In genomic region chr14:99255621-99256482, GRCh38 we compare ENCODE assay signal across 18 cellular contexts. TPM values are rescaled to one million over a fixed set of nuclear protein-coding genes. Genes with fewer than 3 reads are reported as not detected.
A peak's percentile ranks its signal among the peaks of the same experiment; 100 is the strongest.
DNase-seq lines count a peak whose midpoint lies in the region; ATAC-seq and TF ChIP-seq lines count a peak whose summit lies in the region.
"Had no signal": no experiment of that assay in that cellular context is flagged by ENCODE, and none has a peak within 500 bp of the region (broad histone marks: within the 10 kb centered on the region; RNA-seq: fewer than 3 reads in every experiment).

No MANE protein-coding gene starts in this region.

- H3K4me1 Mint-ChIP-seq in activated CD4-positive, alpha-beta memory T cell treated with anti-CD3 and anti-CD28 coated beads for 36 hours (ENCODE audit: low read depth), result peaks cover 90% of the 10 kb centered on the region
- peaks cover 95% of the 10 kb centered on the region for H3K4me1 Mint-ChIP-seq in activated naive CD4-positive, alpha-beta T cell treated with anti-CD3 and anti-CD28 coated beads, Interleukin-2, amount 50 U/mL, for 24 hours
- H3K4me1 Mint-ChIP-seq in naive thymus-derived CD8-positive, alpha-beta T cell, result peaks cover 41 to 97% (median 92%) of the 10 kb centered on the region in 4 donors
- H3K4me1 Mint-ChIP-seq: B cell, naive B cell had no signal

- H3K36me3 Mint-ChIP-seq in activated CD4-positive, alpha-beta memory T cell treated with anti-CD3 and anti-CD28 coated beads for 36 hours, result peaks cover 74% of the 10 kb centered on the region
- peaks cover 5% of the 10 kb centered on the region for H3K36me3 Mint-ChIP-seq in activated naive CD4-positive, alpha-beta T cell treated with anti-CD3 and anti-CD28 coated beads, Interleukin-2, amount 50 U/mL, for 24 hours
- peaks cover 8 to 94% (median 53%) of the 10 kb centered on the region in 3 donors for H3K36me3 Mint-ChIP-seq in naive thymus-derived CD8-positive, alpha-beta T cell
- H3K36me3 Mint-ChIP-seq: naive B cell had no signal

- H3K36me3 ChIP-seq in HEK293 (ENCODE audit: control insufficient read depth in 2 of 2, insufficient read depth in 1 of 2, low read length in 2 of 2), result peaks cover 0 to 11% of the 10 kb centered on the region in 2 experiments; a peak in 1 of 3 replicates
- H3K36me3 ChIP-seq: breast epithelium, heart right ventricle had no signal

- peak; percentile 28 for DNase-seq in activated CD4-positive, alpha-beta memory T cell treated with anti-CD3 and anti-CD28 coated beads for 36 hours
- DNase-seq in naive thymus-derived CD8-positive, alpha-beta T cell, result peak in 3 of 10 donors; percentile 28 to 65 (median 37)
- DNase-seq in cerebellar cortex (ENCODE audit: low spot score) (no peak), left colon (no peak)
- DNase-seq: activated CD4-positive, CD25-positive, alpha-beta regulatory T cell; heart right ventricle; islet precursor cell; naive B cell; NCI-H526; OCI-M1; SIG-M5; trophoblast cell had no signal

- H3K27ac Mint-ChIP-seq in activated CD4-positive, alpha-beta memory T cell treated with anti-CD3 and anti-CD28 coated beads for 36 hours, result peak overlapping the region; percentile 100
- H3K27ac Mint-ChIP-seq in activated naive CD4-positive, alpha-beta T cell treated with anti-CD3 and anti-CD28 coated beads, Interleukin-2, amount 50 U/mL, for 24 hours, result peak overlapping the region; percentile 98
- H3K27ac Mint-ChIP-seq in naive thymus-derived CD8-positive, alpha-beta T cell, result peak overlapping the region; percentile 99 to 100 (median 100)
- H3K27ac Mint-ChIP-seq: B cell had no signal

- ATAC-seq in naive thymus-derived CD8-positive, alpha-beta T cell, result no peak
- ATAC-seq in HG03097 (IDR thresholded peaks at IDR 0.05; ENCODE audit: low FRiP score, unreplicated experiment) (no peak), GM18907 (IDR thresholded peaks at IDR 0.05; ENCODE audit: unreplicated experiment) (no peak), left colon (no peak)
- ATAC-seq: heart right ventricle had no signal

- CTCF ChIA-PET in HEK293 (lab: Yijun Ruan, JAX), result interaction anchor here (0.6 to 0.7 kb wide), 2 partner anchors 21 to 56 kb away, joined by 3 to 4 read pairs; no protein-coding TSS in a partner anchor
- CTCF ChIA-PET in activated CD4-positive, alpha-beta memory T cell treated with anti-CD3 and anti-CD28 coated beads for 36 hours (lab: Charles Lee), result interaction anchor here (1.0 to 1.6 kb wide), 5 partner anchors 11 to 67 kb away, joined by 3 to 5 read pairs (median 3); no protein-coding TSS in a partner anchor

- H3K27me3 Mint-ChIP-seq in activated CD4-positive, alpha-beta memory T cell treated with anti-CD3 and anti-CD28 coated beads for 36 hours, result no peaks in the 10 kb centered on the region
- H3K27me3 Mint-ChIP-seq in activated naive CD4-positive, alpha-beta T cell treated with anti-CD3 and anti-CD28 coated beads, Interleukin-2, amount 50 U/mL, for 24 hours, result no peaks in the 10 kb centered on the region
- H3K27me3 Mint-ChIP-seq in naive thymus-derived CD8-positive, alpha-beta T cell, result no peaks in the 10 kb centered on the region

- no peak overlapping the region; the same call in 1 of the 2 replicates for H3K27ac ChIP-seq in HEK293 (ENCODE audit: extremely low read depth, low read depth, low read length)

- peak overlapping the region; percentile 96 for H3K4me3 Mint-ChIP-seq in activated CD4-positive, alpha-beta memory T cell treated with anti-CD3 and anti-CD28 coated beads for 36 hours
- H3K4me3 Mint-ChIP-seq in activated naive CD4-positive, alpha-beta T cell treated with anti-CD3 and anti-CD28 coated beads, Interleukin-2, amount 50 U/mL, for 24 hours, result peak overlapping the region; percentile 64
- H3K4me3 Mint-ChIP-seq in naive thymus-derived CD8-positive, alpha-beta T cell, result peak overlapping the region; percentile 88 to 100 (median 98)
- H3K4me3 Mint-ChIP-seq: B cell, naive B cell had no signal

- H3K9me3 Mint-ChIP-seq in activated CD4-positive, alpha-beta memory T cell treated with anti-CD3 and anti-CD28 coated beads for 36 hours, result no peaks in the 10 kb centered on the region
- H3K9me3 Mint-ChIP-seq in activated naive CD4-positive, alpha-beta T cell treated with anti-CD3 and anti-CD28 coated beads, Interleukin-2, amount 50 U/mL, for 24 hours, result no peaks in the 10 kb centered on the region
- no peaks in the 10 kb centered on the region for H3K9me3 Mint-ChIP-seq in naive thymus-derived CD8-positive, alpha-beta T cell

- H3K4me3 ChIP-seq in HEK293 (ENCODE audit: low read depth, low read length), result no peak overlapping the region
- H3K4me3 ChIP-seq: breast epithelium, heart right ventricle had no signal

- H3K4me1 ChIP-seq in HEK293 (ENCODE audit: control insufficient read depth, insufficient read depth, low read length), result peaks cover 47% of the 10 kb centered on the region
- H3K4me1 ChIP-seq: breast epithelium, heart right ventricle had no signal

- no peak for TF ChIP-seq CTCF in HEK293 (tag by site-specific recombination; IDR thresholded peaks at IDR 0.05)

- POLR2A ChIA-PET in HEK293 (lab: Yijun Ruan, JAX), result interaction anchor here (0.6 kb wide), 1 partner anchor 95 kb away, joined by 7 read pairs; no protein-coding TSS in a partner anchor
- POLR2A ChIA-PET in activated CD4-positive, alpha-beta memory T cell treated with anti-CD3 and anti-CD28 coated beads for 36 hours (lab: Charles Lee), result interaction anchor here (0.6 to 19.8 kb wide), 6 partner anchors 10 to 1027 kb away, joined by 3 to 425 read pairs (median 14); no protein-coding TSS in a partner anchor
- POLR2A ChIA-PET in naive thymus-derived CD8-positive, alpha-beta T cell (lab: Charles Lee), result interaction anchor here (0.5 to 65.5 kb wide), 6 partner anchors 12 to 1043 kb away, joined by 3 to 2798 read pairs (median 77); partner anchors contain the start of gene BCL11B

- no peaks in the 10 kb centered on the region for H3K9me3 ChIP-seq in HEK293 (ENCODE audit: control insufficient read depth, insufficient read depth, low read depth, low read length)
- H3K9me3 ChIP-seq: breast epithelium, heart right ventricle had no signal

- intact Hi-C loops in activated CD4-positive, alpha-beta memory T cell treated with anti-CD3 and anti-CD28 coated beads for 36 hours (cut with micrococcal nuclease), result loop anchor here (10.0 kb wide), 1 partner anchor 1119 kb away; the partner anchor contains the start of gene WDR25
- intact Hi-C loops in left colon (cut with DNase I, micrococcal nuclease), result no loop called here

TF ChIP-seq in HEK293, 187 proteins besides CTCF, POLR2A, EP300 and RAD21:
- TF ChIP-seq BCL11B (tag by site-specific recombination; IDR thresholded peaks at IDR 0.05; ENCODE audit: low read depth), result no peak
- peak; percentile 61; the same call in 1 of the 2 replicates for TF ChIP-seq ZNF10 (tag by site-specific recombination; IDR thresholded peaks at IDR 0.05)

RNA-seq across cellular contexts. Expression of gene BCL11B, which starts 16.1 kb away (rescaled TPM):
- 10 to 100 TPM; 48.9 to 49.1 TPM for total RNA-seq in activated CD4-positive, alpha-beta memory T cell treated with anti-CD3 and anti-CD28 coated beads for 36 hours
- 100 to 1,000 TPM; 206 to 209 TPM for total RNA-seq in naive thymus-derived CD8-positive, alpha-beta T cell
- 10 to 100 TPM in 1 of 3 donors, 1 to 10 TPM in 2; 8.2 to 12.1 (median 9.5) TPM for polyA plus RNA-seq in naive thymus-derived CD8-positive, alpha-beta T cell
- total RNA-seq in left colon, result 1 to 10 TPM; 3.7 to 5.1 TPM

Comparison
In these comparisons a context has a peak if more than half of its experiments do, and no peak if none do; other contexts are left out.
1. RNA of gene BCL11B, which starts 16.1 kb away (total RNA-seq): 206 to 209 TPM in naive thymus-derived CD8-positive, alpha-beta T cell and 48.9 to 49.1 TPM in activated CD4-positive, alpha-beta memory T cell treated with anti-CD3 and anti-CD28 coated beads for 36 hours; 3.7 to 5.1 TPM in left colon; every median in the first group is over 4 times any median in the second.
2. Peak in every context shown above with its lines, with median percentiles within 50 percentile points of each other: H3K27ac Mint-ChIP-seq and H3K4me3 Mint-ChIP-seq.